Comparison of ENCODE assay signal across 8 cellular contexts in the genomic region with DNA sequence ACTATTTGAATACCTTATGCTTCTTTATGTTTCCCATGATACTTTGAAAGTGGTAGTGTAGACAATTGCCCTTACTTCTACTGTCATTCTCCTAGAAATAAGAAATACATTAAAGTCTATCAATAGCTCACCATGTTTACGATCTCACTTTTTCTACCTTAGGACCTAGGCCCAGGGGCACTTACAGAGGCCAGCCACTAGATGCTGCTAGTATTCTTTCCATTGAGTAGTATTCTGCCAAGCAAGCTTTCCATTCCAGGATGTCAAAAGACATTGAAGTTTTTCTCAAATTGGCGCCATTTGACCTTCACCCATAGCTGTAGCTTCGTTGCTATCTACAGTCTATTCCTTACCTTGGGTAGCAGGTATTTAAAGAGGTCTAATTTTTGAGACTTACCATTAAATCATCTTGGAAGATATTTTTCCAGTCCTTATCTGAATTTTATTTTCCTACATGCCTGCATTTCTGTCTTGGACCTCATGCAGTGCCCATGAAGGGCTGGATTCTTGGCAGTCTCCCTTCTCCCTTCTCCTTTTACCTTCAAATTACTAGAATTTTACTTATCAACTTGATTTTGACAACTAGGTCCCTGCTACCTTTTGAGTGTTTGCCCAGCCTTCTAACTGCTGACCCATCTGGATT.
DNase-seq lines count a peak whose midpoint lies in the region; ATAC-seq and TF ChIP-seq lines count a peak whose summit lies in the region.

No MANE protein-coding gene starts in this region.

- TF ChIP-seq CTCF in chondrocyte (IDR thresholded peaks at IDR 0.05) (peak; percentile 99), mesothelial cell of epicardium (IDR thresholded peaks at IDR 0.05; ENCODE audit: unreplicated experiment) (peak; percentile 78)

- H3K27me3 ChIP-seq in naive thymus-derived CD4-positive, alpha-beta T cell (ENCODE audit: control insufficient read depth in 2 of 2, insufficient read depth in 2 of 2, low read length in 2 of 2): no peaks in the 10 kb centered on the region

- intact Hi-C loops in naive thymus-derived CD4-positive, alpha-beta T cell (cut with micrococcal nuclease): no loop called here

- POLR2A ChIA-PET in naive thymus-derived CD4-positive, alpha-beta T cell (lab: Charles Lee): no interaction called here

- H3K4me3 Mint-ChIP-seq in chondrocyte (ENCODE audit: unreplicated experiment) (no peak overlapping the region), mesothelial cell of epicardium (no peak overlapping the region), T-helper 17 cell (no peak overlapping the region)
- H3K4me3 Mint-ChIP-seq in naive thymus-derived CD4-positive, alpha-beta T cell: no peak overlapping the region

- DNase-seq in Daoy (ENCODE audit: low read depth) (peak; percentile 35), HuH-7 (ENCODE audit: low spot score) (peak; percentile 28), NOMO-1 treated with DMSO at 0.1 percent for 48 hours (lab: John Stamatoyannopoulos, UW; ENCODE audit: unreplicated experiment) (peak; percentile 23), chondrocyte (ENCODE audit: low spot score) (no peak), mesothelial cell of epicardium (ENCODE audit: low spot score in 2 of 2, unreplicated experiment in 2 of 2) (no peak), T-helper 17 cell (no peak)
- DNase-seq in naive thymus-derived CD4-positive, alpha-beta T cell: no peak

- H3K36me3 Mint-ChIP-seq in chondrocyte (ENCODE audit: low read depth): no peaks in the 10 kb centered on the region
- no peaks in the 10 kb centered on the region for H3K36me3 Mint-ChIP-seq in mesothelial cell of epicardium
- H3K36me3 Mint-ChIP-seq in T-helper 17 cell (ENCODE audit: low read depth): no peaks in the 10 kb centered on the region
- H3K36me3 Mint-ChIP-seq in naive thymus-derived CD4-positive, alpha-beta T cell: no peaks in the 10 kb centered on the region

- peaks cover 4% of the 10 kb centered on the region for H3K4me1 Mint-ChIP-seq in chondrocyte (ENCODE audit: low read depth)
- H3K4me1 Mint-ChIP-seq in mesothelial cell of epicardium: peaks cover 31% of the 10 kb centered on the region
- no peaks in the 10 kb centered on the region for H3K4me1 Mint-ChIP-seq in T-helper 17 cell
- H3K4me1 Mint-ChIP-seq in naive thymus-derived CD4-positive, alpha-beta T cell: no peaks in the 10 kb centered on the region

- H3K27ac Mint-ChIP-seq in chondrocyte (ENCODE audit: unreplicated experiment) (no peak overlapping the region), mesothelial cell of epicardium (no peak overlapping the region), T-helper 17 cell (no peak overlapping the region)
- H3K27ac Mint-ChIP-seq in naive thymus-derived CD4-positive, alpha-beta T cell: no peak overlapping the region

- no peak overlapping the region for H3K4me3 ChIP-seq in naive thymus-derived CD4-positive, alpha-beta T cell (ENCODE audit: low read length)

- CTCF ChIA-PET in naive thymus-derived CD4-positive, alpha-beta T cell (lab: Charles Lee): no interaction called here

- H3K9me3 ChIP-seq in T-helper 17 cell (ENCODE audit: control insufficient read depth, low read length, poor library complexity, severe bottlenecking): no peaks in the 10 kb centered on the region
- no peaks in the 10 kb centered on the region for H3K9me3 ChIP-seq in naive thymus-derived CD4-positive, alpha-beta T cell (ENCODE audit: control insufficient read depth in 2 of 3, low read length in 3 of 3)

- peak; percentile 63 for ATAC-seq in GM21528 (IDR thresholded peaks at IDR 0.05; ENCODE audit: low FRiP score, unreplicated experiment)
- no peak for ATAC-seq in T-helper 17 cell
- ATAC-seq in naive thymus-derived CD4-positive, alpha-beta T cell: no peak

- no peak overlapping the region for H3K27ac ChIP-seq in naive thymus-derived CD4-positive, alpha-beta T cell (ENCODE audit: low read depth, low read length)

- H3K36me3 ChIP-seq in naive thymus-derived CD4-positive, alpha-beta T cell (ENCODE audit: control insufficient read depth in 2 of 3, insufficient read depth in 3 of 3, low read length in 3 of 3): no peaks in the 10 kb centered on the region

- H3K4me1 ChIP-seq in naive thymus-derived CD4-positive, alpha-beta T cell (ENCODE audit: control insufficient read depth in 2 of 2, insufficient read depth in 2 of 2, low read length in 2 of 2): no peaks in the 10 kb centered on the region

- H3K27me3 Mint-ChIP-seq in chondrocyte (ENCODE audit: low read depth) (no peaks in the 10 kb centered on the region), mesothelial cell of epicardium (ENCODE audit: low read depth) (no peaks in the 10 kb centered on the region), T-helper 17 cell (no peaks in the 10 kb centered on the region)
- no peaks in the 10 kb centered on the region for H3K27me3 Mint-ChIP-seq in naive thymus-derived CD4-positive, alpha-beta T cell

- H3K9me3 Mint-ChIP-seq in chondrocyte (ENCODE audit: low read depth) (no peaks in the 10 kb centered on the region), mesothelial cell of epicardium (no peaks in the 10 kb centered on the region)
- peaks cover 0 to 4% (median 0%) of the 10 kb centered on the region in 11 donors for H3K9me3 Mint-ChIP-seq in naive thymus-derived CD4-positive, alpha-beta T cell

Comparison
In these comparisons a context has a peak if more than half of its experiments do, and no peak if none do; other contexts are left out.
1. DNase-seq: peak in Daoy (single experiment), HuH-7 (single experiment) and NOMO-1 treated with DMSO at 0.1 percent for 48 hours (single experiment); none in chondrocyte (single experiment), mesothelial cell of epicardium (0 of 2), T-helper 17 cell (0 of 3) and naive thymus-derived CD4-positive, alpha-beta T cell (0 of 9).